ENCODE assay signal across 28 cellular contexts in the genomic region with DNA sequence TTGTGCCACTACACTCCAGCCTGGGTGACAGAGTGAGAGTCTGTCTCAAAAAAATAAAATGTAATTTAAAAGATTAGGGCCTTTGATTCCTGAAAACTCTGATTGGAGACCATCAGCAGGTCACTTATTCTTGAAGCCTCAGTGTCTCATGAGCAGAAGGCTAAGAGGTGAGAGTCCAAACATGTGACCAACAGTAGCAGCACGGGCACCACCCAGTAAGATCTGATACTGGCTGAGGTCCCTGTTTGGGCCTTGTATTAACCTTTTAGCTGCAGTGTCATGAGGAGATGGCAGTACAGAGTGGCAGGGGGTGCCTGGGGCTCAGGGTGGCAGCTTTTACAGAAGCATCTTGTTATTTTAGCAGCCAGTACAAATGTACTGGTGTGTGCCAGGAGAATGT.
"Had no signal": no experiment of that assay in that cellular context is flagged by ENCODE, and none has a peak within 500 bp of the region (broad histone marks: within the 10 kb centered on the region; RNA-seq: fewer than 3 reads in every experiment).

No MANE protein-coding gene starts in this region.

- H3K4me3 Mint-ChIP-seq: activated CD4-positive, alpha-beta T cell treated with anti-CD3 and anti-CD28 coated beads for 36 hours; activated CD8-positive, alpha-beta T cell treated with anti-CD3 and anti-CD28 coated beads, Interleukin-2, amount 10 ng/mL, durations not matched to agents 7 days and 5 days; activated naive CD8-positive, alpha-beta T cell; central memory CD8-positive, alpha-beta T cell; naive thymus-derived CD4-positive, alpha-beta T cell; stimulated activated memory B cell treated with anti-CD40 and anti-IgM and Interleukin-4, amounts not matched to agents 10 μg/mL and 1 μg/mL and 100 μg/mL, for 72 hours; stimulated activated naive CD8-positive, alpha-beta T cell treated with anti-CD3 and anti-CD28 coated beads, Interleukin-15, amount 100 ng/mL, for 72 hours had no signal

- H3K9me3 ChIP-seq: colonic mucosa, gastrocnemius medialis, pancreas, vagina had no signal

- DNase-seq: activated CD4-positive, alpha-beta T cell treated with anti-CD3 and anti-CD28 coated beads for 36 hours; activated CD4-positive, CD25-positive, alpha-beta regulatory T cell; activated CD8-positive, alpha-beta T cell treated with anti-CD3 and anti-CD28 coated beads, Interleukin-2, amount 10 ng/mL, durations not matched to agents 7 days and 5 days; activated effector memory CD4-positive, alpha-beta T cell treated with Interleukin-2 at 50 U/mL for 16 hours; activated naive CD4-positive, alpha-beta T cell treated with Interleukin-2 at 50 U/mL for 16 hours; anterior cingulate cortex; colonic mucosa; effector CD8-positive, alpha-beta T cell; gastrocnemius medialis; glutamatergic neuron; lower lobe of right lung; naive thymus-derived CD4-positive, alpha-beta T cell; pancreas; psoas muscle; sigmoid colon; stimulated activated CD4-positive, alpha-beta T cell treated with anti-CD3 and anti-CD28 coated beads, Interleukin-1b, Interleukin-23, amount 100 ng/mL, for 48 hours; stimulated activated CD4-positive, alpha-beta T cell treated with anti-CD3 and anti-CD28 coated beads, Interleukin-4, amount 100 ng/mL, for 4 hours; stimulated activated CD8-positive, alpha-beta memory T cell treated with anti-CD3 and anti-CD28 coated beads, Interleukin-4, amount 100 ng/mL, for 48 hours; stimulated activated naive CD8-positive, alpha-beta T cell treated with anti-CD3 and anti-CD28 coated beads, Interleukin-15, amount 100 ng/mL, for 72 hours; substantia nigra; T-helper 2 cell; upper lobe of left lung had no signal

- H3K27me3 Mint-ChIP-seq: stimulated activated memory B cell treated with anti-CD40 and anti-IgM and Interleukin-4, amounts not matched to agents 10 μg/mL and 1 μg/mL and 100 μg/mL, for 72 hours had no signal

- H3K4me3 ChIP-seq: colonic mucosa, gastrocnemius medialis, lower lobe of right lung, pancreas, psoas muscle, sigmoid colon, smooth muscle cell, upper lobe of left lung, vagina had no signal

- ATAC-seq: activated CD4-positive, alpha-beta T cell treated with anti-CD3 and anti-CD28 coated beads for 36 hours; activated CD8-positive, alpha-beta T cell treated with anti-CD3 and anti-CD28 coated beads, Interleukin-2, amount 10 ng/mL, durations not matched to agents 7 days and 5 days; gastrocnemius medialis; left lobe of liver; lower lobe of right lung; naive thymus-derived CD4-positive, alpha-beta T cell; pancreas; psoas muscle; stimulated activated memory B cell treated with anti-CD40 and anti-IgM and Interleukin-4, amounts not matched to agents 10 μg/mL and 1 μg/mL and 100 μg/mL, for 72 hours; stimulated activated naive CD8-positive, alpha-beta T cell treated with anti-CD3 and anti-CD28 coated beads, Interleukin-15, amount 100 ng/mL, for 72 hours had no signal

- H3K4me1 ChIP-seq: colonic mucosa, gastrocnemius medialis, lower lobe of right lung, pancreas, sigmoid colon had no signal

- H3K36me3 ChIP-seq: colonic mucosa, gastrocnemius medialis, lower lobe of right lung, pancreas, sigmoid colon, upper lobe of left lung, vagina had no signal

- H3K27ac Mint-ChIP-seq: activated CD4-positive, alpha-beta T cell treated with anti-CD3 and anti-CD28 coated beads for 36 hours; activated CD8-positive, alpha-beta T cell treated with anti-CD3 and anti-CD28 coated beads, Interleukin-2, amount 10 ng/mL, durations not matched to agents 7 days and 5 days; activated naive CD8-positive, alpha-beta T cell; naive thymus-derived CD4-positive, alpha-beta T cell; stimulated activated memory B cell treated with anti-CD40 and anti-IgM and Interleukin-4, amounts not matched to agents 10 μg/mL and 1 μg/mL and 100 μg/mL, for 72 hours had no signal

- H3K4me1 Mint-ChIP-seq: central memory CD8-positive, alpha-beta T cell had no signal
